In the genomic region with DNA sequence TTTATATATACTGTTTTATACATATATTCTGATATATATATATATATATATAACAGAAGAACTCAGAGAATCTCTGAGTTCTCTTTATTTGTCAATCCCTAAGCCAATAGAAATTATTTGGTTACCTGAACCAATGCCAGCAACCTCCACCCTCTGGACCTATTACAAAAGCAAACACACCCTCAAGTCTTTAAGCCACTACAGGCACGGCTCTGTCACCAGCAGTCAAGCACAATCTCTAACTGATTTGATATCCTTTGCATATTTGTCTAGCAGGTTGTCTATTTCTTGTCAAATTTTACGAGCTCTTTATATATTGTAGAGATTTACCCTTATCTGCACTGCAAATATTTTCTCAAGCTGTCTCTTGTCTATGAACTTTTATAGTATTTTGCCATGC, we compare ENCODE assay signal across 21 cellular contexts.
"Had no signal": no experiment of that assay in that cellular context is flagged by ENCODE, and none has a peak within 500 bp of the region (broad histone marks: within the 10 kb centered on the region; RNA-seq: fewer than 3 reads in every experiment).

No MANE protein-coding gene starts in this region.

- H3K4me3 ChIP-seq: left ventricle myocardium inferior, lung, ovary, skin epidermis, stomach, suprapubic skin, thoracic aorta, tibial artery, upper lobe of right lung had no signal

- H3K27me3 ChIP-seq: ovary, suprapubic skin, upper lobe of right lung had no signal

- DNase-seq: hippocampal formation; left ventricle myocardium inferior; mesendoderm; naive thymus-derived CD4-positive, alpha-beta T cell; ovary; retina; right cardiac atrium; stimulated activated CD4-positive, alpha-beta T cell treated with anti-CD3 and anti-CD28 coated beads, Interleukin-12 subunit alpha, Interleukin-12 subunit beta, amount 100 ng/mL, for 4 hours; stimulated activated CD4-positive, alpha-beta T cell treated with anti-CD3 and anti-CD28 coated beads, Interleukin-15, amount 100 ng/mL, for 24 hours; stimulated activated CD4-positive, alpha-beta T cell treated with anti-CD3 and anti-CD28 coated beads, Interleukin-2, amount 100 ng/mL, for 24 hours; stimulated activated CD4-positive, alpha-beta T cell treated with anti-CD3 and anti-CD28 coated beads, Interleukin-4, amount 100 ng/mL, for 1 hour; stimulated activated naive B cell treated with anti-CD40 and anti-IgM and Interleukin-4, amounts not matched to agents 10 μg/mL and 1 μg/mL and 100 μg/mL, for 72 hours; stimulated activated naive CD8-positive, alpha-beta T cell treated with anti-CD3 and anti-CD28 coated beads, Interleukin-15, Interleukin-2, amounts not matched to agents 100 U/mL and 50 U/mL, for 24 hours; stomach; tibial artery; trophoblast cell; upper lobe of right lung had no signal

- H3K4me1 ChIP-seq: left ventricle myocardium inferior, stomach, suprapubic skin, tibial artery, upper lobe of right lung had no signal

- H3K9me3 ChIP-seq: left ventricle myocardium inferior, ovary, suprapubic skin, thoracic aorta, upper lobe of right lung had no signal

- H3K36me3 ChIP-seq: left ventricle myocardium inferior, ovary, stomach, suprapubic skin, thoracic aorta, tibial artery, upper lobe of right lung had no signal

- H3K27ac ChIP-seq: left ventricle myocardium inferior, ovary, skin epidermis, stomach, suprapubic skin, thoracic aorta, tibial artery, upper lobe of right lung had no signal
